Comparison of ENCODE assay signal across 8 cellular contexts in genomic region chr12:71663561-71664410, GRCh38. TPM values are rescaled to one million over a fixed set of nuclear protein-coding genes. Genes with fewer than 3 reads are reported as not detected.
DNase-seq lines count a peak whose midpoint lies in the region; ATAC-seq and TF ChIP-seq lines count a peak whose summit lies in the region.

Gene THAP2 (plus strand): TSS chr12:71664301. CDS start chr12:71664510, 209 bp downstream.
Gene ZFC3H1 (minus strand): TSS chr12:71663848. CDS start chr12:71663610, 238 bp downstream.

- peaks cover 0 to 1% (median 0%) of the 10 kb centered on the region in 7 donors for H3K9me3 Mint-ChIP-seq in CD4-positive, CD25-positive, alpha-beta regulatory T cell

- H3K36me3 Mint-ChIP-seq in CD4-positive, CD25-positive, alpha-beta regulatory T cell: peaks cover 22% of the 10 kb centered on the region

- no peaks in the 10 kb centered on the region for H3K9me3 ChIP-seq in CD4-positive, CD25-positive, alpha-beta regulatory T cell (ENCODE audit: control insufficient read depth in 2 of 2, low read length in 2 of 2)
- no peaks in the 10 kb centered on the region for H3K9me3 ChIP-seq in right lobe of liver

- peak; percentile 96 for TF ChIP-seq POLR2A in right lobe of liver (IDR thresholded peaks at IDR 0.05)

- H3K27me3 Mint-ChIP-seq in CD4-positive, CD25-positive, alpha-beta regulatory T cell: peaks cover 4% of the 10 kb centered on the region

- peak within 1 kb of the TSS; percentile 97 for H3K4me3 ChIP-seq in CD4-positive, CD25-positive, alpha-beta regulatory T cell (ENCODE audit: low read depth, low read length)
- peak within 1 kb of the TSS; percentile 59 to 99 (median 92) for H3K4me3 ChIP-seq in dorsolateral prefrontal cortex
- H3K4me3 ChIP-seq in right lobe of liver: peak within 1 kb of the TSS; percentile 76 to 86 (median 86)

- peak within 1 kb of the TSS; percentile 95 to 100 (median 98) for H3K4me3 Mint-ChIP-seq in CD4-positive, CD25-positive, alpha-beta regulatory T cell

- H3K4me1 ChIP-seq in CD4-positive, CD25-positive, alpha-beta regulatory T cell (ENCODE audit: control insufficient read depth, insufficient read depth, low read length, poor library complexity, severe bottlenecking): peaks cover 46% of the 10 kb centered on the region
- H3K4me1 ChIP-seq in right lobe of liver: peaks cover 0 to 22% (median 9%) of the 10 kb centered on the region in 4 donors

- under 1% methylated on average over 29 of the region's 57 CpGs for WGBS in right lobe of liver (ENCODE audit: insufficient coverage, low coverage, low lambda C conversion rate, missing lambda C conversion rate)

- H3K27me3 ChIP-seq in CD4-positive, CD25-positive, alpha-beta regulatory T cell (ENCODE audit: control insufficient read depth, insufficient read depth, low read length): no peaks in the 10 kb centered on the region
- H3K27me3 ChIP-seq in dorsolateral prefrontal cortex (no peaks in the 10 kb centered on the region), right lobe of liver (no peaks in the 10 kb centered on the region)

- H3K27ac ChIP-seq in CD4-positive, CD25-positive, alpha-beta regulatory T cell (ENCODE audit: insufficient read depth, low read length, poor library complexity, severe bottlenecking): peak within 1 kb of the TSS; percentile 99
- peak within 1 kb of the TSS; percentile 92 to 100 (median 98) for H3K27ac ChIP-seq in dorsolateral prefrontal cortex
- H3K27ac ChIP-seq in right lobe of liver: peak within 1 kb of the TSS; percentile 91 to 98 (median 92)

- TF ChIP-seq CTCF in dorsolateral prefrontal cortex (IDR thresholded peaks at IDR 0.05 in 54 of 56, conservative IDR thresholded peaks at IDR 0.05 in 2 of 56; ENCODE audit: low read depth in 1 of 56, partially characterized antibody in 56 of 56) (peak in 50 of 56 donors; percentile 25 to 75 (median 49)), right lobe of liver (IDR thresholded peaks at IDR 0.05) (peak in 3 of 4 donors; percentile 8 to 34 (median 34))

- ATAC-seq in CD4-positive, CD25-positive, alpha-beta regulatory T cell (ENCODE audit: low read depth in 2 of 2): peak; percentile 86 to 88
- peak; percentile 94 for ATAC-seq in GM19395 (IDR thresholded peaks at IDR 0.05; ENCODE audit: unreplicated experiment)
- peak; percentile 92 for ATAC-seq in HG03565 (IDR thresholded peaks at IDR 0.05; ENCODE audit: unreplicated experiment)
- peak; percentile 89 to 95 (median 92) for ATAC-seq in right lobe of liver

- H3K4me1 Mint-ChIP-seq in CD4-positive, CD25-positive, alpha-beta regulatory T cell: peaks cover 18 to 65% (median 45%) of the 10 kb centered on the region in 4 donors

- peak; percentile 90 to 99 (median 96) for DNase-seq in CD4-positive, CD25-positive, alpha-beta regulatory T cell
- DNase-seq in NCI-H748 treated with DMSO at 0.1 percent for 48 hours (lab: John Stamatoyannopoulos, UW) (peak; percentile 99), dorsolateral prefrontal cortex (peak; percentile 94 to 99 (median 98)), right lobe of liver (peak; percentile 94 to 96 (median 96))
- DNase-seq in activated CD4-positive, alpha-beta T cell treated with anti-CD3 and anti-CD28 coated beads, Interleukin-2, amount 50 U/mL, for 48 hours: peak; percentile 80 to 87
- peak; percentile 74 to 94 for DNase-seq in stimulated activated CD4-positive, alpha-beta T cell treated with anti-CD3 and anti-CD28 coated beads, Interleukin-4, amount 100 ng/mL, for 4 hours

- H3K27ac Mint-ChIP-seq in CD4-positive, CD25-positive, alpha-beta regulatory T cell: peak within 1 kb of the TSS; percentile 99 to 100 (median 99)

- peaks cover 13% of the 10 kb centered on the region for H3K36me3 ChIP-seq in CD4-positive, CD25-positive, alpha-beta regulatory T cell (ENCODE audit: control insufficient read depth, insufficient read depth, low read length)
- H3K36me3 ChIP-seq in right lobe of liver: peaks cover 0 to 14% (median 12%) of the 10 kb centered on the region in 4 donors

- intact Hi-C loops in dorsolateral prefrontal cortex (cut with DNase I): loop anchor here (1.0 to 10.0 kb wide), 2 partner anchors 23 to 91 kb away; partner anchors contain the start of genes TMEM19 (in 2 of the 2) and RAB21 (in 1 of the 2)
- intact Hi-C loops in right lobe of liver (cut with DNase I): no loop called here

RNA-seq across cellular contexts. Expression of gene THAP2, which starts in this region (rescaled TPM):
- total RNA-seq in CD4-positive, CD25-positive, alpha-beta regulatory T cell: 25.0 TPM
- polyA plus RNA-seq in CD4-positive, CD25-positive, alpha-beta regulatory T cell: 10 to 100 TPM in 1 of 4 donors, 1 to 10 TPM in 3; 6.7 to 10.7 (median 7.8) TPM
- total RNA-seq in dorsolateral prefrontal cortex (10 to 100 TPM in 94 of 120 experiments, 1 to 10 TPM in 26; 6.8 to 32.4 (median 12.8) TPM), right lobe of liver (1 to 10 TPM; 1.3 to 3.2 (median 2.0) TPM)

RNA-seq across cellular contexts. Expression of gene ZFC3H1, which starts in this region (rescaled TPM):
- 155 TPM for total RNA-seq in CD4-positive, CD25-positive, alpha-beta regulatory T cell
- polyA plus RNA-seq in CD4-positive, CD25-positive, alpha-beta regulatory T cell: 10 to 100 TPM; 20.0 to 33.5 (median 25.5) TPM
- total RNA-seq in dorsolateral prefrontal cortex (100 to 1,000 TPM in 1 of 120 experiments, 10 to 100 TPM in 119; 49.7 to 102 (median 66.9) TPM), right lobe of liver (10 to 100 TPM; 13.0 to 27.3 (median 19.1) TPM)

Comparison
In these comparisons a context has a peak if more than half of its experiments do, and no peak if none do; other contexts are left out.
1. Peak in every context shown above with its lines: DNase-seq, ATAC-seq, H3K4me3 ChIP-seq and H3K27ac ChIP-seq.
2. intact Hi-C loops: an anchor here in dorsolateral prefrontal cortex (1.0 to 10.0 kb wide); none called in right lobe of liver.